8 cellular contexts compared by ENCODE assay signal in the genomic region with DNA sequence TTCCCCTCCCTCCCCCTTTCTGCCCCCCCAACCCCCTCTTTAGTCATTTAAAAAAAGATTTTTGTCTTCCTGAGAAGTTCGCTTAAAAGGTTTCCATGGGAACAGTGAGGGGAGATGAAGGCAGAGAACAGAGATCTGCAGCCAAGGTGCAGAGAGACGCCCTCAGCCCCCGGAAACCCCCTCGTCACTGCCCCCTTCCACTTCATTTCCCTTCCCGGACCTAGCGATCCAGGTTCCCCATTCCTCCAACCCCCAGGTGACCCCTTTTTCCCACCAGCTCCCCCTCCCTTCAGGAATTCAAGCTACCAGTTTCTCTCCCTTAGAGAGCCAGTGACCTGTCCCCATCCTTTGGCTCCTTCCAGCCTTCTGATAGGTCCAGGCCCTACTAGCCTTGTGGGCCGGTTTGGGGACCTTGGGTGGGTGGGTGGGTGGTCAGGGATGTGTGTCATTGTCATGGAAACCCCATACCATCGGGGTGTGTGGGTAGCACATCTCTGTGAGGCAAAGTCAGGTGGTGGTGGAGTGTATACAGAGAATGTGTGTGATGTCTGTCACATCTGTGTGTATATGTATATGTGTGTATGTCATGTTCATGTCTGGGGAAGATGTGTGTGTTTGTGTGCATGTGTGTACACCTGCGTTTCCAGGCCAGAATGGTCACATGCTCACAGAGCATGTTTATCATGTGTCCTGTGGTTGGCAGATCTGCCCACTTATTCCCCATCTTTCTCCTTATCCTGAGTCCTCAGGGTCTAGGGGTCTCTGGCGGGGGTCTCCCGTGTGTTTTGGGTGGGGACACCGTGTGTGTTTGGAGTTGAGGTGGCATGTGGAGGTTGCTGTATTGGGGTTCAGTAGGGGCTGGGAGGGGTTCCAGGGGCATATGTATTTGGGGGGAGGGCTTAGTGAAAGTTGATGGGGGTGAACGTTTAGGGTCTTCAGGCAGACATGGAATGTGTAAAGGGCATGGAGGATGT. TPM values are rescaled to one million over a fixed set of nuclear protein-coding genes. Genes with fewer than 3 reads are reported as not detected.
DNase-seq lines count a peak whose midpoint lies in the region; ATAC-seq and TF ChIP-seq lines count a peak whose summit lies in the region.

No MANE protein-coding gene starts in this region.

- peak overlapping the region; percentile 91 to 95 for H3K27ac ChIP-seq in right atrium auricular region

- H3K9me3 Mint-ChIP-seq in stimulated activated effector memory CD8-positive, alpha-beta T cell treated with anti-CD3 and anti-CD28 coated beads, Interleukin-12 subunit alpha, Interleukin-12 subunit beta, amount 100 ng/mL, for 72 hours = no peaks in the 10 kb centered on the region

- intact Hi-C loops in cardiac septum (cut with DNase I) = loop anchor here (1.0 kb wide), 1 partner anchor 36 kb away; a partner anchor contains a TSS

- TF ChIP-seq CTCF in right atrium auricular region (IDR thresholded peaks at IDR 0.05) = no peak

- H3K9me3 ChIP-seq in right atrium auricular region = no peaks in the 10 kb centered on the region

- H3K4me1 Mint-ChIP-seq in stimulated activated effector memory CD8-positive, alpha-beta T cell treated with anti-CD3 and anti-CD28 coated beads, Interleukin-12 subunit alpha, Interleukin-12 subunit beta, amount 100 ng/mL, for 72 hours = peaks cover 92% of the 10 kb centered on the region

- H3K36me3 ChIP-seq in right atrium auricular region = no peaks in the 10 kb centered on the region

- peaks cover 40% of the 10 kb centered on the region for H3K36me3 Mint-ChIP-seq in stimulated activated effector memory CD8-positive, alpha-beta T cell treated with anti-CD3 and anti-CD28 coated beads, Interleukin-12 subunit alpha, Interleukin-12 subunit beta, amount 100 ng/mL, for 72 hours

- no peaks in the 10 kb centered on the region for H3K27me3 ChIP-seq in right atrium auricular region

- peaks cover 0 to 64% of the 10 kb centered on the region in 2 donors for H3K4me1 ChIP-seq in right atrium auricular region

- no peak for DNase-seq in right atrium auricular region (ENCODE audit: low spot score)
- DNase-seq in cardiac septum (ENCODE audit: low spot score) = no peak
- peak; percentile 52 for DNase-seq in activated T-cell treated with anti-CD3 and anti-CD28 coated beads, Interleukin-2, amount 50 U/mL, for 48 hours
- DNase-seq in hepatic stellate cell (ENCODE audit: low spot score) = peak; percentile 47
- DNase-seq in stimulated activated effector memory CD8-positive, alpha-beta T cell treated with anti-CD3 and anti-CD28 coated beads, Interleukin-12 subunit alpha, Interleukin-12 subunit beta, amount 100 ng/mL, for 72 hours (ENCODE audit: low spot score in 2 of 2) = no peak
- DNase-seq in SKM-1 treated with dmso at 0.1 percent for 144 hours (lab: John Stamatoyannopoulos, UW; ENCODE audit: unreplicated experiment) = no peak
- DNase-seq in NCI-H2029 treated with DMSO at 0.1 percent for 48 hours (lab: John Stamatoyannopoulos, UW) = no peak

- peak; percentile 43 for ATAC-seq in stimulated activated effector memory CD8-positive, alpha-beta T cell treated with anti-CD3 and anti-CD28 coated beads, Interleukin-12 subunit alpha, Interleukin-12 subunit beta, amount 100 ng/mL, for 72 hours
- no peak for ATAC-seq in GM19395 (IDR thresholded peaks at IDR 0.05; ENCODE audit: unreplicated experiment)

- H3K4me3 Mint-ChIP-seq in stimulated activated effector memory CD8-positive, alpha-beta T cell treated with anti-CD3 and anti-CD28 coated beads, Interleukin-12 subunit alpha, Interleukin-12 subunit beta, amount 100 ng/mL, for 72 hours = peak overlapping the region; percentile 88

- H3K27ac Mint-ChIP-seq in stimulated activated effector memory CD8-positive, alpha-beta T cell treated with anti-CD3 and anti-CD28 coated beads, Interleukin-12 subunit alpha, Interleukin-12 subunit beta, amount 100 ng/mL, for 72 hours = peak overlapping the region; percentile 84

- peak overlapping the region; percentile 60 to 66 for H3K4me3 ChIP-seq in right atrium auricular region

RNA-seq across cellular contexts. Expression of a gene that starts 7.0 kb away (rescaled TPM):
- total RNA-seq in right atrium auricular region = 10 to 100 TPM in 1 of 2 donors, 1 to 10 TPM in 1; 3.6 to 10.1 TPM
- total RNA-seq in cardiac septum = 9.0 TPM

RNA-seq across cellular contexts. Expression of a gene that starts 9.0 kb away (rescaled TPM):
- 100 to 1,000 TPM; 118 to 119 TPM for total RNA-seq in right atrium auricular region
- total RNA-seq in cardiac septum = 94.6 TPM

RNA-seq across cellular contexts. Expression of a gene that starts 16.1 kb away (rescaled TPM):
- total RNA-seq in right atrium auricular region = 10 to 100 TPM; 51.8 to 69.8 TPM
- 74.8 TPM for total RNA-seq in cardiac septum

RNA-seq across cellular contexts. Expression of a gene that starts 27.5 kb away (rescaled TPM):
- total RNA-seq in right atrium auricular region (1 to 10 TPM; 1.3 to 4.1 TPM), cardiac septum (4.5 TPM)

RNA-seq across cellular contexts. Expression of a gene that starts 35.3 kb away (rescaled TPM):
- total RNA-seq in right atrium auricular region = 1 to 10 TPM in 1 of 2 donors, under 1 TPM in 1; 0.59 to 1.6 TPM
- total RNA-seq in cardiac septum = 0.24 TPM

Comparison
In these comparisons a context has a peak if more than half of its experiments do, and no peak if none do; other contexts are left out.
1. DNase-seq: peak in activated T-cell treated with anti-CD3 and anti-CD28 coated beads, Interleukin-2, amount 50 U/mL, for 48 hours (2 of 2) and hepatic stellate cell (single experiment); none in right atrium auricular region (single experiment), cardiac septum (single experiment), stimulated activated effector memory CD8-positive, alpha-beta T cell treated with anti-CD3 and anti-CD28 coated beads, Interleukin-12 subunit alpha, Interleukin-12 subunit beta, amount 100 ng/mL, for 72 hours (0 of 2), SKM-1 treated with dmso at 0.1 percent for 144 hours (single experiment) and NCI-H2029 treated with DMSO at 0.1 percent for 48 hours (single experiment).